Comparison of ENCODE assay signal across 8 cellular contexts in the genomic region with DNA sequence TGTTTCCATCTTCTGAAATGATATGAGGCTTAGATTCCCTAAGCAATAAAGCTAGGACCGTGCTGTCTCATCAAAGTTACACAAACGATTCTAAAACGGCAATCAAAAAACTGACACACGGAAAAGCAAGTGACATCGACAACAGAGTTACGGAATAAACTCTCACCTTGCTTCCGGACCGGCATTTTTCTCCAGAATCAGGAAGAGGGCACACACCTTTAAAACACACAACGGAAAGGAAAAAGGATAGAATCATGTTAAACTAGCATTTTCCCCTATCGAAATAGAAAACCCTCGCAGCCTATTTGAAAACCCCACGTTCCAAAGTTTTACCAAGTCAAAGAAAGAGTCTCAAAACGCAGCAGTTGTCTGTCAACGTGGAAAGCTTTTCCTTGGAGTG. TPM values are rescaled to one million over a fixed set of nuclear protein-coding genes. Genes with fewer than 3 reads are reported as not detected.
DNase-seq lines count a peak whose midpoint lies in the region; ATAC-seq and TF ChIP-seq lines count a peak whose summit lies in the region.

No MANE protein-coding gene starts in this region.

- no peak for TF ChIP-seq CTCF in MM.1S (IDR thresholded peaks at IDR 0.05; ENCODE audit: low read length)

- no peaks in the 10 kb centered on the region for H3K9me3 ChIP-seq in MM.1S (replicated peaks; ENCODE audit: insufficient read depth, low read length)
- H3K9me3 ChIP-seq in naive thymus-derived CD4-positive, alpha-beta T cell (ENCODE audit: control insufficient read depth in 2 of 3, low read length in 3 of 3) = no peaks in the 10 kb centered on the region

- peak overlapping the region; percentile 92 for H3K4me3 ChIP-seq in MM.1S (ENCODE audit: low read length)
- peak overlapping the region; percentile 86 for H3K4me3 ChIP-seq in naive thymus-derived CD4-positive, alpha-beta T cell (ENCODE audit: low read length)

- peaks cover 14% of the 10 kb centered on the region for H3K27me3 ChIP-seq in MM.1S (replicated peaks; ENCODE audit: insufficient read depth, low read length)
- H3K27me3 ChIP-seq in naive thymus-derived CD4-positive, alpha-beta T cell (ENCODE audit: control insufficient read depth in 2 of 2, insufficient read depth in 2 of 2, low read length in 2 of 2) = no peaks in the 10 kb centered on the region

- POLR2A ChIA-PET in naive thymus-derived CD4-positive, alpha-beta T cell (lab: Charles Lee) = interaction anchor here (1.0 to 1.2 kb wide), 2 partner anchors 18 to 354 kb away, joined by 3 read pairs; a partner anchor contains a TSS

- no peaks in the 10 kb centered on the region; the same call in 1 of the 2 replicates for H3K36me3 ChIP-seq in MM.1S (replicated peaks; ENCODE audit: insufficient read depth, low read length)
- H3K36me3 ChIP-seq in naive thymus-derived CD4-positive, alpha-beta T cell (ENCODE audit: control insufficient read depth in 2 of 3, insufficient read depth in 3 of 3, low read length in 3 of 3) = peaks cover 0 to 9% (median 0%) of the 10 kb centered on the region in 3 experiments

- H3K4me1 ChIP-seq in MM.1S (ENCODE audit: low read length) = peaks cover 41% of the 10 kb centered on the region
- peaks cover 5 to 12% of the 10 kb centered on the region in 2 donors for H3K4me1 ChIP-seq in naive thymus-derived CD4-positive, alpha-beta T cell (ENCODE audit: control insufficient read depth in 2 of 2, insufficient read depth in 2 of 2, low read length in 2 of 2)

- H3K27ac ChIP-seq in MM.1S (ENCODE audit: low read length) = peak overlapping the region; percentile 31; the same call in 1 of the 2 replicates
- peak overlapping the region; percentile 77 for H3K27ac ChIP-seq in cingulate gyrus (ENCODE audit: low read depth, low read length)
- H3K27ac ChIP-seq in naive thymus-derived CD4-positive, alpha-beta T cell (ENCODE audit: low read depth, low read length) = peak overlapping the region; percentile 79

- H3K4me3 Mint-ChIP-seq in naive thymus-derived CD4-positive, alpha-beta T cell = peak overlapping the region; percentile 88 to 98 (median 96)

- H3F3A ChIP-seq in MM.1S (ENCODE audit: insufficient read depth, low read length) = peaks cover 33% of the 10 kb centered on the region

- H3K79me2 ChIP-seq in MM.1S (ENCODE audit: low read length) = peaks cover 39% of the 10 kb centered on the region

- H3K4me1 Mint-ChIP-seq in naive thymus-derived CD4-positive, alpha-beta T cell = peaks cover 16 to 52% (median 36%) of the 10 kb centered on the region in 7 donors

- peaks cover 0 to 16% (median 4%) of the 10 kb centered on the region in 5 donors for H3K36me3 Mint-ChIP-seq in naive thymus-derived CD4-positive, alpha-beta T cell

- no peak for ATAC-seq in naive thymus-derived CD4-positive, alpha-beta T cell
- ATAC-seq in HG03457 (IDR thresholded peaks at IDR 0.05; ENCODE audit: unreplicated experiment) (no peak), GM21390 (IDR thresholded peaks at IDR 0.05; ENCODE audit: unreplicated experiment) (no peak)

- H4K20me1 ChIP-seq in MM.1S (ENCODE audit: insufficient read depth, low read length) = 0 out of 2 replicates have a peak, but pooled peaks cover 2% of the 10 kb centered on the region

- H2AFZ ChIP-seq in MM.1S (ENCODE audit: low read length) = peak overlapping the region; percentile 54

- peak; percentile 18 for DNase-seq in EH (ENCODE audit: low read depth)
- DNase-seq in MM.1S = peak; percentile 11
- peak in 5 of 9 donors; percentile 5 to 24 (median 17) for DNase-seq in naive thymus-derived CD4-positive, alpha-beta T cell
- DNase-seq in mesenteric fat pad (ENCODE audit: low spot score) = no peak
- no peak for DNase-seq in cerebellar nuclear complex (lab: John Stamatoyannopoulos, UW)

- intact Hi-C loops in naive thymus-derived CD4-positive, alpha-beta T cell (cut with micrococcal nuclease) = loop anchor here (2.0 to 10.0 kb wide), 4 partner anchors 40 to 432 kb away; a partner anchor contains a TSS

- peak overlapping the region; percentile 91 to 97 (median 93) for H3K27ac Mint-ChIP-seq in naive thymus-derived CD4-positive, alpha-beta T cell

- H3K9me2 ChIP-seq in MM.1S (replicated peaks; ENCODE audit: insufficient read depth, low read length) = no peaks in the 10 kb centered on the region

- peak overlapping the region; percentile 73; the same call in 1 of the 2 replicates for H3K9ac ChIP-seq in MM.1S (ENCODE audit: low read length)

- CTCF ChIA-PET in naive thymus-derived CD4-positive, alpha-beta T cell (lab: Charles Lee) = no interaction called here

- no peaks in the 10 kb centered on the region for H3K9me3 Mint-ChIP-seq in naive thymus-derived CD4-positive, alpha-beta T cell

- peaks cover 0 to 26% (median 5%) of the 10 kb centered on the region in 5 donors for H3K27me3 Mint-ChIP-seq in naive thymus-derived CD4-positive, alpha-beta T cell

- peak overlapping the region; percentile 50 for H3K4me2 ChIP-seq in MM.1S (ENCODE audit: low read depth, low read length)

RNA-seq across cellular contexts. Expression of a gene that starts 1.4 kb away (rescaled TPM):
- total RNA-seq in naive thymus-derived CD4-positive, alpha-beta T cell = 10 to 100 TPM; 79.5 to 96.5 (median 86.0) TPM
- polyA plus RNA-seq in naive thymus-derived CD4-positive, alpha-beta T cell = 10 to 100 TPM; 27.9 to 29.0 TPM
- total RNA-seq in mesenteric fat pad = 68.5 TPM

Comparison
In these comparisons a context has a peak if more than half of its experiments do, and no peak if none do; other contexts are left out.
1. DNase-seq: peak in EH (single experiment), MM.1S (single experiment) and naive thymus-derived CD4-positive, alpha-beta T cell (5 of 9); none in mesenteric fat pad (single experiment) and cerebellar nuclear complex (0 of 2).
2. Peak in every context shown above with its lines, with median percentiles within 50 percentile points of each other: H3K27ac ChIP-seq.